14 cellular contexts compared by ENCODE assay signal in genomic region chr7:26022578-26022977, GRCh38.
DNase-seq lines count a peak whose midpoint lies in the region; TF ChIP-seq lines count a peak whose summit lies in the region.
"Had no signal": no experiment of that assay in that cellular context is flagged by ENCODE, and none has a peak within 500 bp of the region (broad histone marks: within the 10 kb centered on the region; RNA-seq: fewer than 3 reads in every experiment).

No MANE protein-coding gene starts in this region.

- peak; percentile 77 for DNase-seq in LNCaP clone FGC (ENCODE audit: low read depth)
- peak; percentile 4 for DNase-seq in adipocyte (ENCODE audit: low read depth)
- DNase-seq in iPS DF 4.7 (ENCODE audit: extremely low read depth, low spot score), result peak; percentile 9
- no peak for DNase-seq in NCI-H1417 (lab: John Stamatoyannopoulos, UW)
- no peak for DNase-seq in activated CD4-positive, alpha-beta T cell treated with anti-CD3 and anti-CD28 coated beads, Interleukin-2, amount 50 U/mL, for 1 hour
- no peak for DNase-seq in NCI-H1105 treated with DMSO at 0.1 percent for 48 hours (lab: John Stamatoyannopoulos, UW)
- DNase-seq in activated effector memory CD4-positive, alpha-beta T cell treated with anti-CD3 and anti-CD28 coated beads, Interleukin-2, amount 50 U/mL, for 16 hours, result no peak
- DNase-seq: Calu3; CD4-positive, alpha-beta T cell; DMS 273 treated with DMSO at 0.1 percent for 48 hours had no signal

- no peak overlapping the region for H3K9ac ChIP-seq in adipocyte (ENCODE audit: low read length)
- H3K9ac ChIP-seq: BLaER1 treated with 17β-estradiol and CSF1 and Interleukin-3, amounts not matched to agents 10 nM and 100 nM had no signal

- H3K4me1 ChIP-seq in adipocyte (ENCODE audit: control insufficient read depth, insufficient read depth, low read length), result no peaks in the 10 kb centered on the region
- H3K4me1 ChIP-seq: BLaER1 treated with 17β-estradiol and CSF1 and Interleukin-3, amounts not matched to agents 10 nM and 100 nM had no signal

- peak overlapping the region; percentile 60 for H3K27ac ChIP-seq in C4-2B
- H3K27ac ChIP-seq: 22Rv1; BLaER1 treated with 17β-estradiol and CSF1 and Interleukin-3, amounts not matched to agents 10 nM and 100 nM had no signal

- peaks cover 5% of the 10 kb centered on the region for H3K27me3 ChIP-seq in adipocyte (replicated peaks; ENCODE audit: control insufficient read depth, insufficient read depth, low read length)
- H3K27me3 ChIP-seq: BLaER1 treated with 17β-estradiol and CSF1 and Interleukin-3, amounts not matched to agents 10 nM and 100 nM had no signal

- H3K36me3 ChIP-seq in adipocyte (ENCODE audit: control insufficient read depth, insufficient read depth, low read length, severe bottlenecking), result no peaks in the 10 kb centered on the region
- H3K36me3 ChIP-seq: BLaER1 treated with 17β-estradiol and CSF1 and Interleukin-3, amounts not matched to agents 10 nM and 100 nM had no signal

- no peak for TF ChIP-seq CTCF in C4-2B (conservative IDR thresholded peaks at IDR 0.05)
- TF ChIP-seq CTCF in LNCaP clone FGC (IDR thresholded peaks at IDR 0.05; ENCODE audit: control insufficient read depth, extremely low read depth, insufficient read depth), result no peak

- H3K4me3 ChIP-seq in LNCaP clone FGC (ENCODE audit: low read depth, low read length), result no peak overlapping the region
- H3K4me3 ChIP-seq in adipocyte (ENCODE audit: low read length), result no peak overlapping the region
- H3K4me3 ChIP-seq: BLaER1 treated with 17β-estradiol and CSF1 and Interleukin-3, amounts not matched to agents 10 nM and 100 nM; GM12878 had no signal

- no peaks in the 10 kb centered on the region for H3K9me3 ChIP-seq in adipocyte (ENCODE audit: control insufficient read depth, low read length)

Comparison
In these comparisons a context has a peak if more than half of its experiments do, and no peak if none do; other contexts are left out.
1. DNase-seq: peak in LNCaP clone FGC (single experiment), adipocyte (single experiment) and iPS DF 4.7 (single experiment); none in NCI-H1417 (0 of 3), activated CD4-positive, alpha-beta T cell treated with anti-CD3 and anti-CD28 coated beads, Interleukin-2, amount 50 U/mL, for 1 hour (single experiment), NCI-H1105 treated with DMSO at 0.1 percent for 48 hours (single experiment) and activated effector memory CD4-positive, alpha-beta T cell treated with anti-CD3 and anti-CD28 coated beads, Interleukin-2, amount 50 U/mL, for 16 hours (single experiment).